ENCODE assay signal across 10 cellular contexts in genomic region chr20:57682184-57683038, GRCh38. TPM values are rescaled to one million over a fixed set of nuclear protein-coding genes. Genes with fewer than 3 reads are reported as not detected.
DNase-seq lines count a peak whose midpoint lies in the region; ATAC-seq and TF ChIP-seq lines count a peak whose summit lies in the region.
"Had no signal": no experiment of that assay in that cellular context is flagged by ENCODE, and none has a peak within 500 bp of the region (broad histone marks: within the 10 kb centered on the region; RNA-seq: fewer than 3 reads in every experiment).

No MANE protein-coding gene starts in this region.

- H3K27me3 Mint-ChIP-seq in CD4-positive, alpha-beta memory T cell, result peaks cover 4 to 5% of the 10 kb centered on the region in 2 donors

- no peak overlapping the region for H3K4me3 Mint-ChIP-seq in CD4-positive, alpha-beta memory T cell
- H3K4me3 Mint-ChIP-seq: CD8-positive, alpha-beta T cell had no signal

- no peaks in the 10 kb centered on the region for H3K36me3 Mint-ChIP-seq in CD4-positive, alpha-beta memory T cell
- H3K36me3 Mint-ChIP-seq: CD8-positive, alpha-beta T cell had no signal

- H3K4me1 ChIP-seq in gastroesophageal sphincter, result peaks cover 0 to 81% (median 33%) of the 10 kb centered on the region in 3 donors
- no peaks in the 10 kb centered on the region for H3K4me1 ChIP-seq in CD4-positive, alpha-beta memory T cell (ENCODE audit: insufficient read depth, low read length)

- peaks cover 7 to 18% (median 15%) of the 10 kb centered on the region in 4 donors for H3K4me1 Mint-ChIP-seq in CD4-positive, alpha-beta memory T cell

- TF ChIP-seq POLR2A in gastroesophageal sphincter (IDR thresholded peaks at IDR 0.05), result no peak

- peak; percentile 70 for DNase-seq in GM06990 (ENCODE audit: extremely low read depth, insufficient read length)
- no peak for DNase-seq in AML-193 (lab: John Stamatoyannopoulos, UW)
- DNase-seq in central memory CD4-positive, alpha-beta T cell, result no peak
- no peak for DNase-seq in NCI-H2029 treated with DMSO at 0.1 percent for 48 hours (lab: John Stamatoyannopoulos, UW)
- no peak for DNase-seq in CD4-positive, alpha-beta memory T cell
- DNase-seq: CD8-positive, alpha-beta T cell; stimulated activated CD4-positive, alpha-beta T cell treated with anti-CD3 and anti-CD28 coated beads, Interleukin-2, amount 100 ng/mL, for 48 hours had no signal

- intact Hi-C loops in CD4-positive, alpha-beta memory T cell (cut with micrococcal nuclease), result no loop called here

- H3K9me3 ChIP-seq in gastroesophageal sphincter, result no peaks in the 10 kb centered on the region
- H3K9me3 ChIP-seq in CD4-positive, alpha-beta memory T cell (ENCODE audit: control insufficient read depth in 1 of 2, low read length in 2 of 2), result no peaks in the 10 kb centered on the region

- no peaks in the 10 kb centered on the region for H3K27me3 ChIP-seq in GM06990 (replicated peaks; ENCODE audit: control insufficient read depth, insufficient read depth, low read length)
- no peaks in the 10 kb centered on the region for H3K27me3 ChIP-seq in gastroesophageal sphincter
- no peaks in the 10 kb centered on the region for H3K27me3 ChIP-seq in CD4-positive, alpha-beta memory T cell (ENCODE audit: insufficient read depth, low read length)

- POLR2A ChIA-PET in CD4-positive, alpha-beta memory T cell (lab: Charles Lee; ENCODE audit: partially characterized antibody), result interaction anchor here (1.2 kb wide), 1 partner anchor 63 kb away, joined by 3 read pairs; the partner anchor contains the start of gene ZBP1

- CTCF ChIA-PET in CD4-positive, alpha-beta memory T cell (lab: Charles Lee; ENCODE audit: partially characterized antibody), result interaction anchor here (0.6 to 2.5 kb wide), 9 partner anchors 9 to 87 kb away, joined by 3 to 10 read pairs (median 4); partner anchors contain the start of gene ZBP1

- TF ChIP-seq EP300 in gastroesophageal sphincter (IDR thresholded peaks at IDR 0.05), result no peak

- peak overlapping the region; percentile 21; the same call in 1 of the 2 replicates for H3K4me3 ChIP-seq in GM06990 (replicated peaks; ENCODE audit: low read depth, low read length)
- H3K4me3 ChIP-seq in gastroesophageal sphincter, result peak overlapping the region in 1 of 2 donors; percentile 28
- H3K4me3 ChIP-seq in CD4-positive, alpha-beta memory T cell (ENCODE audit: low read length in 2 of 2), result no peak overlapping the region

- WGBS in gastroesophageal sphincter (ENCODE audit: low coverage in 1 of 2), 2 donors, result 14 to 65% methylated on average over 7 to 8 of the region's 24 CpGs

- peak overlapping the region in 1 of 7 donors; percentile 8 for H3K27ac Mint-ChIP-seq in CD4-positive, alpha-beta memory T cell

- H3K36me3 ChIP-seq in GM06990 (ENCODE audit: control insufficient read depth, insufficient read depth, low read length) (no peaks in the 10 kb centered on the region), gastroesophageal sphincter (no peaks in the 10 kb centered on the region)
- H3K36me3 ChIP-seq in CD4-positive, alpha-beta memory T cell (ENCODE audit: insufficient read depth, low read length), result no peaks in the 10 kb centered on the region

- peak overlapping the region; percentile 61 to 78 (median 70) for H3K27ac ChIP-seq in gastroesophageal sphincter
- no peak overlapping the region for H3K27ac ChIP-seq in CD4-positive, alpha-beta memory T cell (ENCODE audit: low read depth, low read length)

- TF ChIP-seq CTCF in GM06990 (IDR thresholded peaks at IDR 0.05; ENCODE audit: insufficient read depth, low read length, poor library complexity, severe bottlenecking), result no peak
- no peak for TF ChIP-seq CTCF in gastroesophageal sphincter (IDR thresholded peaks at IDR 0.05)

- peak; percentile 31 for ATAC-seq in GM19438 (IDR thresholded peaks at IDR 0.05; ENCODE audit: low read depth, unreplicated experiment)
- peak; percentile 35 for ATAC-seq in HG03432 (IDR thresholded peaks at IDR 0.05; ENCODE audit: unreplicated experiment)
- ATAC-seq in gastroesophageal sphincter, result no peak

- no peaks in the 10 kb centered on the region for H3K9me3 Mint-ChIP-seq in CD4-positive, alpha-beta memory T cell
- H3K9me3 Mint-ChIP-seq: CD8-positive, alpha-beta T cell had no signal

RNA-seq across cellular contexts. Expression of gene PMEPA1, which starts 27.4 kb away (rescaled TPM):
- total RNA-seq in gastroesophageal sphincter, result 10 to 100 TPM in 3 of 4 donors, 1 to 10 TPM in 1; 9.6 to 47.5 (median 18.9) TPM
- total RNA-seq in CD4-positive, alpha-beta memory T cell, result 1 to 10 TPM; 8.1 to 8.9 TPM
- 1 to 10 TPM; 1.2 to 2.9 TPM for polyA plus RNA-seq in CD4-positive, alpha-beta memory T cell
